In genomic region chr15:98083203-98083910, GRCh38 we compare ENCODE assay signal across 27 cellular contexts.
DNase-seq lines count a peak whose midpoint lies in the region; ATAC-seq, FAIRE-seq and TF ChIP-seq lines count a peak whose summit lies in the region.
"Had no signal": no experiment of that assay in that cellular context is flagged by ENCODE, and none has a peak within 500 bp of the region (broad histone marks: within the 10 kb centered on the region; RNA-seq: fewer than 3 reads in every experiment).

No MANE protein-coding gene starts in this region.

- ATAC-seq in HepG2 (peak; percentile 67), right lobe of liver (no peak), heart left ventricle (no peak), HG03280 (IDR thresholded peaks at IDR 0.05; ENCODE audit: unreplicated experiment) (no peak)
- ATAC-seq: activated naive CD8-positive, alpha-beta T cell treated with anti-CD3 and anti-CD28 coated beads, Interleukin-2, amount 50 U/mL, for 24 hours; effector memory CD8-positive, alpha-beta T cell; left colon; naive thymus-derived CD4-positive, alpha-beta T cell; SK-N-SH treated with all-trans-retinoic acid at 6 μM for 48 hours had no signal

- FAIRE-seq in HepG2 (lab: Jason Lieb, UNC), result no peak
- FAIRE-seq: colon, D721Med, G401.6, GM18507 had no signal

- BruUV-seq in HepG2 (replicated peaks; lab: Mats Ljungman, UMichigan), result no TSS peak

- no peak for TF ChIP-seq RAD21 in HepG2 (CRISPR knock-in tag; IDR thresholded peaks at IDR 0.05)

- DNase-seq in HepG2 (ENCODE audit: low spot score) (no peak), right lobe of liver (no peak), SK-MEL-5 (ENCODE audit: low read depth, low spot score) (peak; percentile 9), iPS-NIHi11 (ENCODE audit: low spot score) (peak; percentile 21), MG63 (no peak), heart left ventricle (no peak)
- no peak for DNase-seq in activated CD8-positive, alpha-beta memory T cell treated with anti-CD3 and anti-CD28 coated beads, Interleukin-2, amount 50 U/mL, for 4 hours
- DNase-seq: activated gamma-delta T cell; activated naive CD8-positive, alpha-beta T cell treated with anti-CD3 and anti-CD28 coated beads, Interleukin-2, amount 50 U/mL, for 24 hours; brain microvascular endothelial cell; effector memory CD8-positive, alpha-beta T cell; Karpas-422; left colon; mesenchymal stem cell; naive thymus-derived CD4-positive, alpha-beta T cell; NCI-H2029; RPMI8226; sigmoid colon; WERI-Rb-1 had no signal

- no peak for TF ChIP-seq EP300 in HepG2 (IDR thresholded peaks at IDR 0.05; ENCODE audit: low read depth in 2 of 2, low read length in 2 of 2)
- no peak for TF ChIP-seq EP300 in HepG2 (CRISPR knock-in tag; IDR thresholded peaks at IDR 0.05; ENCODE audit: borderline replicate concordance)

- intact Hi-C loops in HepG2 (cut with micrococcal nuclease; ENCODE audit: unreplicated experiment), result no loop called here
- intact Hi-C loops in right lobe of liver (cut with DNase I), result loop anchor here (5.0 kb wide), 1 partner anchor 176 kb away; no protein-coding TSS in a partner anchor
- intact Hi-C loops in heart left ventricle (cut with DNase I), result loop anchor here in 1 of 10 donors (2.0 kb wide), 1 partner anchor 179 kb away; no protein-coding TSS in a partner anchor

- no peak overlapping the region for H3K9ac ChIP-seq in HepG2 (ENCODE audit: insufficient read depth, low read depth, low read length)

- H3K9me3 ChIP-seq in HepG2 (ENCODE audit: low read length), result no peaks in the 10 kb centered on the region
- H3K9me3 ChIP-seq in right lobe of liver, result no peaks in the 10 kb centered on the region
- peaks cover 5% of the 10 kb centered on the region for H3K9me3 ChIP-seq in MG63
- H3K9me3 ChIP-seq in heart left ventricle, result peaks cover 0 to 11% (median 4%) of the 10 kb centered on the region in 12 donors
- H3K9me3 ChIP-seq: HAP-1, sigmoid colon had no signal

- H2AFZ ChIP-seq in HepG2 (ENCODE audit: low read length), result no peak overlapping the region

- H3K27me3 ChIP-seq in HepG2 (ENCODE audit: control insufficient read depth in 1 of 2, insufficient read depth in 2 of 2, low read length in 2 of 2) (no peaks in the 10 kb centered on the region), right lobe of liver (no peaks in the 10 kb centered on the region), MG63 (no peaks in the 10 kb centered on the region), heart left ventricle (no peaks in the 10 kb centered on the region)
- H3K27me3 ChIP-seq: brain microvascular endothelial cell, sigmoid colon had no signal

- no peaks in the 10 kb centered on the region for H4K20me1 ChIP-seq in HepG2 (ENCODE audit: insufficient read depth, low read length)

- TF ChIP-seq CTCF in HepG2 (CRISPR knock-in tag; IDR thresholded peaks at IDR 0.05) (no peak), right lobe of liver (IDR thresholded peaks at IDR 0.05) (no peak), heart left ventricle (IDR thresholded peaks at IDR 0.05) (no peak)

- CTCF ChIA-PET in HepG2 (lab: Yijun Ruan, JAX; ENCODE audit: low intra/inter-chr PET ratio, low total read pairs), result interaction anchor here (0.8 to 1.9 kb wide), 2 partner anchors 174 to 179 kb away, joined by 3 to 7 read pairs; no protein-coding TSS in a partner anchor

- WGBS in HepG2 (ENCODE audit: low lambda C conversion rate), result 28% methylated on average over 13 of the region's 14 CpGs
- WGBS in right lobe of liver (ENCODE audit: insufficient coverage, low coverage, low lambda C conversion rate, missing lambda C conversion rate), result 58% methylated on average over 8 of the region's 14 CpGs
- WGBS in heart left ventricle, 4 donors, result 71 to 72% (median 71%) methylated on average over 14 of the region's 14 CpGs

- TF ChIP-seq POLR2A in HepG2 (IDR thresholded peaks at IDR 0.05; ENCODE audit: insufficient read depth in 1 of 2, low read depth in 2 of 2, low read length in 2 of 2) (no peak), right lobe of liver (IDR thresholded peaks at IDR 0.05) (no peak), heart left ventricle (IDR thresholded peaks at IDR 0.05) (no peak)

- H3K4me3 ChIP-seq in HepG2 (replicated peaks in 1 of 3; ENCODE audit: insufficient read depth in 1 of 3, low read depth in 2 of 3, low read length in 3 of 3), result no peak overlapping the region
- no peak overlapping the region for H3K4me3 ChIP-seq in right lobe of liver
- no peak overlapping the region for H3K4me3 ChIP-seq in MG63
- no peak overlapping the region for H3K4me3 ChIP-seq in heart left ventricle
- H3K4me3 ChIP-seq: HAP-1, sigmoid colon had no signal

- no peak overlapping the region for H3K4me2 ChIP-seq in HepG2 (ENCODE audit: low read depth, low read length)

- in situ Hi-C loops in HepG2 (cut with HindIII; ENCODE audit: extremely low pct_ligation_motif_present, low pct_unique_long_range_greater_than_20kb) (no loop called here), SK-MEL-5 (cut with HindIII; ENCODE audit: low pct_unique_long_range_greater_than_20kb, low sequenced_read_pairs) (no loop called here)

- H3K36me3 ChIP-seq in HepG2 (replicated peaks in 1 of 2; ENCODE audit: control insufficient read depth in 1 of 2, insufficient read depth in 2 of 2, low read length in 2 of 2), result no peaks in the 10 kb centered on the region
- H3K36me3 ChIP-seq in right lobe of liver, result no peaks in the 10 kb centered on the region
- no peaks in the 10 kb centered on the region for H3K36me3 ChIP-seq in MG63
- no peaks in the 10 kb centered on the region for H3K36me3 ChIP-seq in heart left ventricle
- H3K36me3 ChIP-seq: brain microvascular endothelial cell, HAP-1, sigmoid colon, WERI-Rb-1 had no signal

- H3K27ac ChIP-seq in HepG2 (ENCODE audit: extremely low read length, insufficient read depth, low read length), result no peak overlapping the region
- no peak overlapping the region for H3K27ac ChIP-seq in right lobe of liver
- no peak overlapping the region for H3K27ac ChIP-seq in heart left ventricle
- H3K27ac ChIP-seq: brain microvascular endothelial cell, C4-2B, WERI-Rb-1 had no signal

- no peaks in the 10 kb centered on the region for H3K79me2 ChIP-seq in HepG2 (ENCODE audit: insufficient read depth, low read length)

- H3K4me1 ChIP-seq in HepG2 (ENCODE audit: insufficient read depth, low read length) (no peaks in the 10 kb centered on the region), right lobe of liver (no peaks in the 10 kb centered on the region), heart left ventricle (no peaks in the 10 kb centered on the region)
- H3K4me1 ChIP-seq: HAP-1 had no signal

- POLR2A ChIA-PET in HepG2 (lab: Yijun Ruan, JAX), result no interaction called here

TF ChIP-seq in HepG2, 621 proteins besides CTCF, POLR2A, EP300 and RAD21:
- no peak for TF ChIP-seq RFXAP (CRISPR knock-in tag; IDR thresholded peaks at IDR 0.05; ENCODE audit: borderline replicate concordance)
- TF ChIP-seq MAFF (IDR thresholded peaks at IDR 0.05; ENCODE audit: low read depth, low read length), result no peak
- no peak for TF ChIP-seq ZNF121 (CRISPR knock-in tag; IDR thresholded peaks at IDR 0.05)
- no peak for TF ChIP-seq ZNF235 (CRISPR knock-in tag; IDR thresholded peaks at IDR 0.05; ENCODE audit: borderline replicate concordance)

Comparison
In these comparisons a context has a peak if more than half of its experiments do, and no peak if none do; other contexts are left out.
1. DNase-seq: peak in SK-MEL-5 (single experiment) and iPS-NIHi11 (single experiment); none in HepG2 (single experiment), right lobe of liver (0 of 3), MG63 (single experiment), heart left ventricle (0 of 5) and activated CD8-positive, alpha-beta memory T cell treated with anti-CD3 and anti-CD28 coated beads, Interleukin-2, amount 50 U/mL, for 4 hours (single experiment).